Comparison of ENCODE assay signal across 9 cellular contexts in genomic region chr5:176827736-176828415, GRCh38. TPM values are rescaled to one million over a fixed set of nuclear protein-coding genes. Genes with fewer than 3 reads are reported as not detected.
"Had no signal": no experiment of that assay in that cellular context is flagged by ENCODE, and none has a peak within 500 bp of the region (broad histone marks: within the 10 kb centered on the region; RNA-seq: fewer than 3 reads in every experiment).

No MANE protein-coding gene starts in this region.

- H3K9me3 ChIP-seq: HAP-1 had no signal

- H3K4me2 ChIP-seq: GM23338 had no signal

- H3K9ac ChIP-seq: GM23248 had no signal

- H3K4me3 ChIP-seq: GM23248, GM23338, HAP-1 had no signal

- H2AFZ ChIP-seq: GM23248, GM23338 had no signal

- H3K27ac ChIP-seq: GM23248 had no signal

- ATAC-seq: GM23338, HCT116 had no signal

- DNase-seq: GM23248, GOT3, H7, H9, HCEC 1CT, HFFc6 had no signal

- H3K36me3 ChIP-seq: HAP-1 had no signal

- H3K4me1 ChIP-seq: HAP-1 had no signal

RNA-seq across cellular contexts. Expression of gene UNC5A, which starts 17.5 kb away (rescaled TPM):
- total RNA-seq: GM23248, HFFc6 had no signal
- polyA plus RNA-seq: GM23248 had no signal
